ENCODE assay signal across 3 cellular contexts in genomic region chr6:39791311-39791710, GRCh38.
TF ChIP-seq lines count a peak whose summit lies in the region.

No MANE protein-coding gene starts in this region.

TF ChIP-seq in SK-N-SH, 30 proteins besides CTCF, POLR2A, EP300 and RAD21:
- TF ChIP-seq GATA2 (CRISPR knock-in tag; IDR thresholded peaks at IDR 0.05) = no peak
- TF ChIP-seq SMC3 (IDR thresholded peaks at IDR 0.05; ENCODE audit: low read depth, low read length) = 0 out of 2 replicates have a peak, but pooled peaks have one; percentile 2

TF ChIP-seq in SK-N-SH treated with all-trans-retinoic acid at 6 μM for 48 hours, 23 proteins besides CTCF, POLR2A, EP300 and RAD21:
- TF ChIP-seq TSHZ2 (CRISPR knock-in tag; IDR thresholded peaks at IDR 0.05) = no peak
- TF ChIP-seq RARB (CRISPR knock-in tag; IDR thresholded peaks at IDR 0.05) = no peak
- no peak for TF ChIP-seq SNAI2 (CRISPR knock-in tag; IDR thresholded peaks at IDR 0.05)

TF ChIP-seq in K562, 482 proteins besides CTCF, POLR2A, EP300 and RAD21:
- no peak for TF ChIP-seq ZNF830 (CRISPR knock-in tag; IDR thresholded peaks at IDR 0.05)
- no peak for TF ChIP-seq PHF21A (IDR thresholded peaks at IDR 0.05; ENCODE audit: borderline replicate concordance, low read depth)
- TF ChIP-seq NCOA6 (IDR thresholded peaks at IDR 0.05) = no peak
- no peak for TF ChIP-seq ZNF253 (CRISPR knock-in tag; conservative IDR thresholded peaks at IDR 0.05)
- TF ChIP-seq HNRNPUL1 (IDR thresholded peaks at IDR 0.05; ENCODE audit: low read length) = no peak
- TF ChIP-seq KDM4B (IDR thresholded peaks at IDR 0.05; ENCODE audit: borderline replicate concordance in 2 of 2, low read depth in 1 of 2) = no peak
- no peak for TF ChIP-seq CREB5 (CRISPR knock-in tag; IDR thresholded peaks at IDR 0.05)
- TF ChIP-seq ZNF134 (CRISPR knock-in tag; conservative IDR thresholded peaks at IDR 0.05) = no peak
- no peak for TF ChIP-seq PYGO2 (tag; IDR thresholded peaks at IDR 0.05)
- TF ChIP-seq FOXP4 (CRISPR knock-in tag; IDR thresholded peaks at IDR 0.05; ENCODE audit: borderline replicate concordance) = no peak
- no peak for TF ChIP-seq U2AF1 (optimal IDR thresholded peaks at IDR 0.05; ENCODE audit: low read depth, low read length)
- TF ChIP-seq ZNF518B (CRISPR knock-in tag; IDR thresholded peaks at IDR 0.05) = no peak
- no peak for TF ChIP-seq ZNF644 (tag; IDR thresholded peaks at IDR 0.05; ENCODE audit: low read depth)
- TF ChIP-seq RB1 (IDR thresholded peaks at IDR 0.05; ENCODE audit: low read depth) = no peak
- TF ChIP-seq CC2D1A (IDR thresholded peaks at IDR 0.05) = no peak
- TF ChIP-seq XRCC5 (IDR thresholded peaks at IDR 0.05; ENCODE audit: low read depth, low read length) = no peak
- no peak for TF ChIP-seq POLR2AphosphoS5 (IDR thresholded peaks at IDR 0.05; ENCODE audit: control insufficient read depth, insufficient read depth, low read depth, low read length)
- TF ChIP-seq HNRNPLL (IDR thresholded peaks at IDR 0.05; ENCODE audit: low read depth, low read length, poor library complexity, severe bottlenecking) = no peak
- TF ChIP-seq MTA1 (IDR thresholded peaks at IDR 0.05; ENCODE audit: borderline replicate concordance) = no peak
- TF ChIP-seq MAX (CRISPR knock-in tag; IDR thresholded peaks at IDR 0.05) = no peak
